In genomic region chr9:74498616-74499095, GRCh38 we compare ENCODE assay signal across 8 cellular contexts. TPM values are rescaled to one million over a fixed set of nuclear protein-coding genes. Genes with fewer than 3 reads are reported as not detected.
DNase-seq lines count a peak whose midpoint lies in the region; ATAC-seq and TF ChIP-seq lines count a peak whose summit lies in the region.

No MANE protein-coding gene starts in this region.

- peaks cover 40% of the 10 kb centered on the region for H3K27me3 ChIP-seq in upper lobe of right lung

- H3K4me3 Mint-ChIP-seq in activated naive CD4-positive, alpha-beta T cell treated with anti-CD3 and anti-CD28 coated beads, Interleukin-2, amount 10 ng/mL, durations not matched to agents 7 days and 5 days, result peak overlapping the region; percentile 58
- H3K4me3 Mint-ChIP-seq in mesothelial cell of epicardium, result peak overlapping the region; percentile 61

- peaks cover 9% of the 10 kb centered on the region for H3K36me3 Mint-ChIP-seq in activated naive CD4-positive, alpha-beta T cell treated with anti-CD3 and anti-CD28 coated beads, Interleukin-2, amount 10 ng/mL, durations not matched to agents 7 days and 5 days
- H3K36me3 Mint-ChIP-seq in mesothelial cell of epicardium, result no peaks in the 10 kb centered on the region

- no peak overlapping the region for H3K27ac Mint-ChIP-seq in activated naive CD4-positive, alpha-beta T cell treated with anti-CD3 and anti-CD28 coated beads, Interleukin-2, amount 10 ng/mL, durations not matched to agents 7 days and 5 days
- no peak overlapping the region for H3K27ac Mint-ChIP-seq in mesothelial cell of epicardium

- H3K4me1 Mint-ChIP-seq in activated naive CD4-positive, alpha-beta T cell treated with anti-CD3 and anti-CD28 coated beads, Interleukin-2, amount 10 ng/mL, durations not matched to agents 7 days and 5 days, result peaks cover 31% of the 10 kb centered on the region
- H3K4me1 Mint-ChIP-seq in mesothelial cell of epicardium, result peaks cover 30% of the 10 kb centered on the region

- H3K4me1 ChIP-seq in upper lobe of right lung, result peaks cover 18% of the 10 kb centered on the region

- peaks cover 55% of the 10 kb centered on the region for H3K27me3 Mint-ChIP-seq in activated naive CD4-positive, alpha-beta T cell treated with anti-CD3 and anti-CD28 coated beads, Interleukin-2, amount 10 ng/mL, durations not matched to agents 7 days and 5 days
- H3K27me3 Mint-ChIP-seq in mesothelial cell of epicardium (ENCODE audit: low read depth), result peaks cover 91% of the 10 kb centered on the region

- H3K4me3 ChIP-seq in choroid plexus epithelial cell (ENCODE audit: low read depth, low read length), result peak overlapping the region; percentile 73
- peak overlapping the region; percentile 63 for H3K4me3 ChIP-seq in upper lobe of right lung

- DNase-seq in activated naive CD4-positive, alpha-beta T cell treated with anti-CD3 and anti-CD28 coated beads, Interleukin-2, amount 10 ng/mL, durations not matched to agents 7 days and 5 days, result no peak
- DNase-seq in activated naive CD4-positive, alpha-beta T cell treated with Interleukin-2 at 50 U/mL for 16 hours, result no peak
- DNase-seq in choroid plexus epithelial cell (ENCODE audit: low read depth) (no peak), mesothelial cell of epicardium (ENCODE audit: low spot score in 2 of 2, unreplicated experiment in 2 of 2) (peak in 1 of 2 experiments; percentile 41), upper lobe of right lung (peak; percentile 48), HPDE6-E6E7 (ENCODE audit: extremely low spot score) (no peak)

- ATAC-seq in upper lobe of right lung, result no peak
- ATAC-seq in GM18907 (IDR thresholded peaks at IDR 0.05; ENCODE audit: unreplicated experiment), result no peak
- ATAC-seq in GM19455 (IDR thresholded peaks at IDR 0.05; ENCODE audit: unreplicated experiment), result no peak

- no peak overlapping the region for H3K27ac ChIP-seq in upper lobe of right lung

- CTCF ChIA-PET in activated naive CD4-positive, alpha-beta T cell treated with anti-CD3 and anti-CD28 coated beads, Interleukin-2, amount 10 ng/mL, durations not matched to agents 7 days and 5 days (lab: Charles Lee), result no interaction called here

- no peaks in the 10 kb centered on the region for H3K9me3 ChIP-seq in upper lobe of right lung

- H3K36me3 ChIP-seq in upper lobe of right lung, result no peaks in the 10 kb centered on the region

- intact Hi-C loops in upper lobe of right lung (cut with DNase I), result no loop called here

- no peak for TF ChIP-seq CTCF in choroid plexus epithelial cell (conservative IDR thresholded peaks at IDR 0.05; ENCODE audit: low read depth, low read length)
- TF ChIP-seq CTCF in mesothelial cell of epicardium (IDR thresholded peaks at IDR 0.05; ENCODE audit: unreplicated experiment), result no peak
- no peak for TF ChIP-seq CTCF in upper lobe of right lung (IDR thresholded peaks at IDR 0.05)

- no peaks in the 10 kb centered on the region for H3K9me3 Mint-ChIP-seq in activated naive CD4-positive, alpha-beta T cell treated with anti-CD3 and anti-CD28 coated beads, Interleukin-2, amount 10 ng/mL, durations not matched to agents 7 days and 5 days
- H3K9me3 Mint-ChIP-seq in mesothelial cell of epicardium, result no peaks in the 10 kb centered on the region

RNA-seq across cellular contexts. Expression of gene RORB, which starts 1.5 kb away (rescaled TPM):
- total RNA-seq in mesothelial cell of epicardium (0.16 to 0.43 TPM (median 0.38 TPM) in 3 replicates), upper lobe of right lung (2.1 TPM)
